Comparison of ENCODE assay signal across 8 cellular contexts in the genomic region with DNA sequence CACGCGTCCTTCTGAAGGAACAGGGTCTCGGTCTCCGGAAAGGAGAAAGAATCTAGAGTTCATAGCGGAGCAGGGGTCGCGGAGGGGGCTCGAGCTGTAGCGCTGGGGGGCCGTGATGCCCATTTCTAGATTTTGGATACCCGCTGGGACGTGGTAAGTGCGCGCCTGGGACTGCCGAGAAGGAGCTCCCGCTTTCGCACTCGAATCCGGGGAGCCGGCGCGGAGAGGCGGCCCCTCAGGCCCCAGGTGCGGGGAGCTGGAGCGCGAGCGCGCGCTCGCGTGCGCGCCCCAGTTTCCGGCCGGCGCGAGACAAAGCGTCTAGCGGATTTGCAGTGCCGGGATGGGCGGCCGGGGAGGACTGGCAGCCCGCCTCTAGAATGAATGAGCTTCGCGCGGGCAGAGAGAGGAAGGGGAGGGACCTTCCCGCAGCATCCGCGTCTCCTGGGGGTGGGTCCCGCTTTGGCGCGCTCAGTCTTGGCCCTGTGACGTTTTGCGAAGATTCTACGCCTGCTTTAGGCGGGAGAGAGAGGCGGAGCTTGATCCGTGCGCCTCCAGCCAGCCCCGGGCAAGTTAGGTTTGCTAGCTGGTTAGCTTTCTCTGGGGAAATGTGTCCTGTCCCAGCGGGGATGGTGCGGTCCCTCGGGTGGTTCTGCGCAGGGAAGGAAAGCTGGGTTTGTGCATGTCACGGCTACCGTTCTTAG. TPM values are rescaled to one million over a fixed set of nuclear protein-coding genes. Genes with fewer than 3 reads are reported as not detected.
DNase-seq lines count a peak whose midpoint lies in the region; ATAC-seq and TF ChIP-seq lines count a peak whose summit lies in the region.

No MANE protein-coding gene starts in this region.

- H3K4me3 Mint-ChIP-seq in CD4-positive, alpha-beta T cell = peak overlapping the region; percentile 87
- peak overlapping the region; percentile 95 for H3K4me3 Mint-ChIP-seq in activated CD8-positive, alpha-beta T cell treated with anti-CD3 and anti-CD28 coated beads for 36 hours

- H3K27me3 Mint-ChIP-seq in CD4-positive, alpha-beta T cell = no peaks in the 10 kb centered on the region
- H3K27me3 Mint-ChIP-seq in activated CD8-positive, alpha-beta T cell treated with anti-CD3 and anti-CD28 coated beads for 36 hours = no peaks in the 10 kb centered on the region

- H3K4me1 ChIP-seq in ectodermal cell (ENCODE audit: control insufficient read depth, insufficient read depth, low read length) = peaks cover 8% of the 10 kb centered on the region

- DNase-seq in CD4-positive, alpha-beta T cell = peak; percentile 85 to 93 (median 89)
- peak; percentile 87 for DNase-seq in HK-2 (ENCODE audit: unreplicated experiment)
- DNase-seq in NCI-H82 treated with DMSO at 0.1 percent for 48 hours (lab: John Stamatoyannopoulos, UW; ENCODE audit: unreplicated experiment) = peak; percentile 83
- peak; percentile 97 for DNase-seq in activated CD8-positive, alpha-beta T cell treated with anti-CD3 and anti-CD28 coated beads for 36 hours
- DNase-seq in lung microvascular endothelial cell (ENCODE audit: low read depth in 2 of 2) = peak; percentile 94 to 98
- peak; percentile 74 to 86 (median 84) for DNase-seq in stimulated activated CD4-positive, alpha-beta T cell treated with anti-CD3 and anti-CD28 coated beads, TNF-alpha, amount 100 ng/mL, for 4 hours (ENCODE audit: low read depth in 3 of 3)

- H3K27ac Mint-ChIP-seq in CD4-positive, alpha-beta T cell = peak overlapping the region; percentile 93
- peak overlapping the region; percentile 96 for H3K27ac Mint-ChIP-seq in activated CD8-positive, alpha-beta T cell treated with anti-CD3 and anti-CD28 coated beads for 36 hours

- H3K36me3 ChIP-seq in ectodermal cell (ENCODE audit: control insufficient read depth, insufficient read depth, low read length) = no peaks in the 10 kb centered on the region

- POLR2A ChIA-PET in CD4-positive, alpha-beta T cell (lab: Charles Lee) = interaction anchor here (0.6 to 4.5 kb wide), 42 partner anchors 11 to 1306 kb away, joined by 3 to 54 read pairs (median 7); a partner anchor contains a TSS
- POLR2A ChIA-PET in activated CD8-positive, alpha-beta T cell treated with anti-CD3 and anti-CD28 coated beads for 36 hours (lab: Charles Lee) = interaction anchor here (0.7 to 10.8 kb wide), 36 partner anchors 9 to 338 kb away, joined by 3 to 179 read pairs (median 5); a partner anchor contains a TSS

- H3K27ac ChIP-seq in CD4-positive, alpha-beta T cell (ENCODE audit: low read depth, low read length) = peak overlapping the region; percentile 96
- peak overlapping the region; percentile 96 for H3K27ac ChIP-seq in ectodermal cell (ENCODE audit: insufficient read depth, low read depth, low read length, poor library complexity, severe bottlenecking)

- no peaks in the 10 kb centered on the region for H3K9me3 ChIP-seq in CD4-positive, alpha-beta T cell (ENCODE audit: control insufficient read depth, low read length)
- H3K9me3 ChIP-seq in ectodermal cell (ENCODE audit: control insufficient read depth, low read length) = no peaks in the 10 kb centered on the region

- intact Hi-C loops in CD4-positive, alpha-beta T cell (cut with DNase I, micrococcal nuclease) = loop anchor here (2.0 to 10.0 kb wide), 4 partner anchors 34 to 1304 kb away; a partner anchor contains a TSS
- intact Hi-C loops in activated CD8-positive, alpha-beta T cell treated with anti-CD3 and anti-CD28 coated beads for 36 hours (cut with micrococcal nuclease) = loop anchor here (1.0 kb wide), 1 partner anchor 17 kb away; no protein-coding TSS in a partner anchor

- CTCF ChIA-PET in CD4-positive, alpha-beta T cell (lab: Charles Lee) = interaction anchor here (0.5 to 5.8 kb wide), 11 partner anchors 9 to 322 kb away, joined by 3 to 49 read pairs (median 3); no protein-coding TSS in a partner anchor
- CTCF ChIA-PET in activated CD8-positive, alpha-beta T cell treated with anti-CD3 and anti-CD28 coated beads for 36 hours (lab: Charles Lee) = interaction anchor here (0.9 to 9.1 kb wide), 13 partner anchors 8 to 177 kb away, joined by 3 to 277 read pairs (median 5); a partner anchor contains a TSS

- H3K36me3 Mint-ChIP-seq in CD4-positive, alpha-beta T cell (ENCODE audit: low read depth) = peaks cover 14% of the 10 kb centered on the region
- H3K36me3 Mint-ChIP-seq in activated CD8-positive, alpha-beta T cell treated with anti-CD3 and anti-CD28 coated beads for 36 hours (ENCODE audit: low read depth) = peaks cover 42% of the 10 kb centered on the region

- peaks cover 27% of the 10 kb centered on the region for H3K4me1 Mint-ChIP-seq in CD4-positive, alpha-beta T cell (ENCODE audit: low read depth)
- H3K4me1 Mint-ChIP-seq in activated CD8-positive, alpha-beta T cell treated with anti-CD3 and anti-CD28 coated beads for 36 hours (ENCODE audit: low read depth) = peaks cover 28% of the 10 kb centered on the region

- peak overlapping the region; percentile 99 for H3K4me3 ChIP-seq in ectodermal cell (ENCODE audit: insufficient read depth, low read depth, low read length)

- no peaks in the 10 kb centered on the region for H3K27me3 ChIP-seq in CD4-positive, alpha-beta T cell (ENCODE audit: control insufficient read depth, insufficient read depth, low read length)
- no peaks in the 10 kb centered on the region for H3K27me3 ChIP-seq in ectodermal cell (ENCODE audit: control insufficient read depth, insufficient read depth, low read length, poor library complexity, severe bottlenecking)

- no peaks in the 10 kb centered on the region for H3K9me3 Mint-ChIP-seq in CD4-positive, alpha-beta T cell
- H3K9me3 Mint-ChIP-seq in activated CD8-positive, alpha-beta T cell treated with anti-CD3 and anti-CD28 coated beads for 36 hours = no peaks in the 10 kb centered on the region

- 0% methylated on average over 66 of the region's 66 CpGs for WGBS in ectodermal cell, 2 experiments

- peak; percentile 75 for ATAC-seq in CD4-positive, alpha-beta T cell (ENCODE audit: poor library complexity)
- peak; percentile 62 for ATAC-seq in GM19455 (IDR thresholded peaks at IDR 0.05; ENCODE audit: unreplicated experiment)
- ATAC-seq in activated CD8-positive, alpha-beta T cell treated with anti-CD3 and anti-CD28 coated beads for 36 hours = peak; percentile 79

- no peak for TF ChIP-seq CTCF in CD4-positive, alpha-beta T cell (IDR thresholded peaks at IDR 0.05)
- TF ChIP-seq CTCF in activated CD8-positive, alpha-beta T cell treated with anti-CD3 and anti-CD28 coated beads for 36 hours (IDR thresholded peaks at IDR 0.05) = no peak

RNA-seq across cellular contexts. Expression of a gene that starts 1.2 kb away (rescaled TPM):
- 10 to 100 TPM; 30.6 to 31.1 TPM for total RNA-seq in CD4-positive, alpha-beta T cell
- 100 to 1,000 TPM; 198 TPM for total RNA-seq in activated CD8-positive, alpha-beta T cell treated with anti-CD3 and anti-CD28 coated beads for 36 hours
- 281 TPM for polyA plus RNA-seq in ectodermal cell (2013, experiment 1 of 4)
- 266 TPM for polyA plus RNA-seq in ectodermal cell (2013, experiment 2 of 4)
- polyA plus RNA-seq in ectodermal cell (2013, experiment 3 of 4) = 196 TPM
- 203 TPM for polyA plus RNA-seq in ectodermal cell (2013, experiment 4 of 4)
- 13.3 and 32.0 TPM in 2 replicates for total RNA-seq in lung microvascular endothelial cell

Comparison
In these comparisons a context has a peak if more than half of its experiments do, and no peak if none do; other contexts are left out.
1. Peak in every context shown above with its lines: DNase-seq, ATAC-seq, H3K4me3 ChIP-seq and H3K27ac ChIP-seq.